2 cellular contexts compared by ENCODE assay signal in genomic region chr1:156875067-156875615, GRCh38.
A peak's percentile ranks its signal among the peaks of the same experiment; 100 is the strongest.
TF ChIP-seq lines count a peak whose summit lies in the region.

No MANE protein-coding gene starts in this region.

TF ChIP-seq in HEK293, 187 proteins besides CTCF, POLR2A, EP300 and RAD21:
- TF ChIP-seq EGR2 (tag by site-specific recombination; IDR thresholded peaks at IDR 0.05; ENCODE audit: low read depth) (peak; percentile 95), GLIS1 (tag by site-specific recombination; IDR thresholded peaks at IDR 0.05) (peak; percentile 49), ZNF398 (tag by site-specific recombination; IDR thresholded peaks at IDR 0.05) (peak; percentile 48; the same call in 1 of the 2 replicates), ZFHX2 (tag by site-specific recombination; conservative IDR thresholded peaks at IDR 0.05) (peak; percentile 96), ZNF654 (tag by site-specific recombination; IDR thresholded peaks at IDR 0.05; ENCODE audit: low read depth) (no peak), ZNF114 (tag by site-specific recombination; IDR thresholded peaks at IDR 0.05) (no peak), ZNF785 (tag by site-specific recombination; IDR thresholded peaks at IDR 0.05) (no peak)
- TF ChIP-seq, protein P1, sequence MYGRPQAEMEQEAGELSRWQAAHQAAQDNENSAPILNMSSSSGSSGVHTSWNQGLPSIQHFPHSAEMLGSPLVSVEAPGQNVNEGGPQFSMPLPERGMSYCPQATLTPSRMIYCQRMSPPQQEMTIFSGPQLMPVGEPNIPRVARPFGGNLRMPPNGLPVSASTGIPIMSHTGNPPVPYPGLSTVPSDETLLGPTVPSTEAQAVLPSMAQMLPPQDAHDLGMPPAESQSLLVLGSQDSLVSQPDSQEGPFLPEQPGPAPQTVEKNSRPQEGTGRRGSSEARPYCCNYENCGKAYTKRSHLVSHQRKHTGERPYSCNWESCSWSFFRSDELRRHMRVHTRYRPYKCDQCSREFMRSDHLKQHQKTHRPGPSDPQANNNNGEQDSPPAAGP (tag by site-specific recombination; IDR thresholded peaks at IDR 0.05), result no peak

TF ChIP-seq in K562, 482 proteins besides CTCF, POLR2A, EP300 and RAD21:
- TF ChIP-seq ZNF274 (IDR thresholded peaks at IDR 0.05; ENCODE audit: borderline replicate concordance, low read depth, low read length) (no peak), POLR2G (IDR thresholded peaks at IDR 0.05; ENCODE audit: low read depth, low read length) (peak; percentile 44)
